24 cellular contexts compared by ENCODE assay signal in the genomic region with DNA sequence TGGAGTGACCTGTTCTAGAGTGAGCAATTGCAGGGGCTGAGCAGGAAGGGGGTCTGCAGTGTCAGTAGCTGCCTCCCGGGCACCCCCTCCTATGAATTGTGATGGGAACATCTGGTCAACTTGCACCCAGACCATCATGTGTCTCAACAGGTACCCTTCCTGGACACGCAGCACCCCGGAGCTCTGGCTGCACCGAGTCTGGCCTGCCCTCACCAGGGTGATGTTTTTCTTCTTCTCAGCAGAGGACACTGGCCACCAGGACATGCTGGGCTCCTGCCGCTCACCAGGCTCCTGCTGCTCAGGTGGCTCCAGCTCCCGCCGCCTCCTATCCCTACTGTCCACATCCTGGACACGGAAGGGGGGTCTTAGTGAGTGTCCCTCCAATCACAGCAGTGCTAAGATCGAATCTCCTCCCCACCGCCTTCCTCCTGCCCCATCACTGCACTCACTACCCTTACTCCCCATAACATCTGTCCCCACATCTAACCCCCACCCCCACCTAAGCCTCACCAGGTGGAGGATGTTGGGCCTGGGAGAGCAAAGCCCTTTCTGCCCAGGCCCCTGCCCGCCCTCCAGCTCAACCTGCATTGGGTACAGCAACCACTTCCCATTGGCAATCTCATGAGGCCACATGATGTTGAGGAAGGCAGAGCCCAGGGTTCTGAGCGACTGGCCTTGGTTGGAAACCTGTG.
"Had no signal": no experiment of that assay in that cellular context is flagged by ENCODE, and none has a peak within 500 bp of the region (broad histone marks: within the 10 kb centered on the region; RNA-seq: fewer than 3 reads in every experiment).

No MANE protein-coding gene starts in this region.

- H3K9me3 Mint-ChIP-seq: activated CD4-positive, alpha-beta T cell treated with anti-CD3 and anti-CD28 coated beads, Interleukin-2, amount 10 ng/mL, durations not matched to agents 7 days and 5 days; activated naive CD8-positive, alpha-beta T cell treated with anti-CD3 and anti-CD28 coated beads for 36 hours; activated T-cell treated with anti-CD3 and anti-CD28 coated beads, Interleukin-2, amount 50 U/mL, for 4 hours; central memory CD8-positive, alpha-beta T cell had no signal

- H3K4me3 Mint-ChIP-seq: activated CD4-positive, alpha-beta T cell treated with anti-CD3 and anti-CD28 coated beads, Interleukin-2, amount 10 ng/mL, durations not matched to agents 7 days and 5 days; activated CD8-positive, alpha-beta T cell treated with anti-CD3 and anti-CD28 coated beads, Interleukin-2, amount 10 ng/mL, durations not matched to agents 7 days and 5 days; activated naive CD8-positive, alpha-beta T cell treated with anti-CD3 and anti-CD28 coated beads for 36 hours; activated T-cell treated with anti-CD3 and anti-CD28 coated beads, Interleukin-2, amount 50 U/mL, for 4 hours; central memory CD8-positive, alpha-beta T cell had no signal

- ATAC-seq: activated CD8-positive, alpha-beta T cell treated with anti-CD3 and anti-CD28 coated beads, Interleukin-2, amount 10 ng/mL, durations not matched to agents 7 days and 5 days; activated T-cell treated with anti-CD3 and anti-CD28 coated beads, Interleukin-2, amount 50 U/mL, for 4 hours; PC-3 had no signal

- H3K27me3 Mint-ChIP-seq: activated CD4-positive, alpha-beta T cell treated with anti-CD3 and anti-CD28 coated beads, Interleukin-2, amount 10 ng/mL, durations not matched to agents 7 days and 5 days; activated naive CD8-positive, alpha-beta T cell treated with anti-CD3 and anti-CD28 coated beads for 36 hours had no signal

- H3K4me1 Mint-ChIP-seq: activated CD4-positive, alpha-beta T cell treated with anti-CD3 and anti-CD28 coated beads, Interleukin-2, amount 10 ng/mL, durations not matched to agents 7 days and 5 days; central memory CD8-positive, alpha-beta T cell had no signal

- H3K27ac ChIP-seq: brain microvascular endothelial cell, RWPE1 had no signal

- H3K27me3 ChIP-seq: brain microvascular endothelial cell had no signal

- H3K27ac Mint-ChIP-seq: activated CD4-positive, alpha-beta T cell treated with anti-CD3 and anti-CD28 coated beads, Interleukin-2, amount 10 ng/mL, durations not matched to agents 7 days and 5 days; activated CD8-positive, alpha-beta T cell treated with anti-CD3 and anti-CD28 coated beads, Interleukin-2, amount 10 ng/mL, durations not matched to agents 7 days and 5 days; activated naive CD8-positive, alpha-beta T cell treated with anti-CD3 and anti-CD28 coated beads for 36 hours had no signal

- DNase-seq: activated CD4-positive, alpha-beta T cell treated with anti-CD3 and anti-CD28 coated beads, Interleukin-2, amount 10 ng/mL, durations not matched to agents 7 days and 5 days; activated CD4-positive, alpha-beta T cell treated with anti-CD3 and anti-CD28 coated beads, Interleukin-2, amount 50 U/mL, for 48 hours; activated CD8-positive, alpha-beta T cell treated with anti-CD3 and anti-CD28 coated beads, Interleukin-2, amount 10 ng/mL, durations not matched to agents 7 days and 5 days; activated effector memory CD4-positive, alpha-beta T cell treated with anti-CD3 and anti-CD28 coated beads, Interleukin-2, amount 50 U/mL, for 16 hours; activated naive CD4-positive, alpha-beta T cell; activated naive CD4-positive, alpha-beta T cell treated with anti-CD3 and anti-CD28 coated beads, Interleukin-2, amount 50 U/mL, for 16 hours; activated naive CD8-positive, alpha-beta T cell treated with anti-CD3 and anti-CD28 coated beads for 36 hours; activated T-cell treated with anti-CD3 and anti-CD28 coated beads, Interleukin-2, amount 50 U/mL, for 4 hours; amniotic stem cell; brain microvascular endothelial cell; IMR-90; Karpas-422; KBM-7; NCI-H1105; NCI-H1417 treated with DMSO at 0.1 percent for 48 hours; NCI-H1930; NCI-H2081 treated with DMSO at 0.1 percent for 48 hours; NCI-H345; NCI-H524 treated with DMSO at 0.1 percent for 48 hours; PC-3; Right ventricle myocardium superior; T1000 had no signal

- H3K36me3 Mint-ChIP-seq: activated naive CD8-positive, alpha-beta T cell treated with anti-CD3 and anti-CD28 coated beads for 36 hours had no signal

- H3K36me3 ChIP-seq: brain microvascular endothelial cell had no signal
